Comparison of ENCODE assay signal across 8 cellular contexts in the genomic region with DNA sequence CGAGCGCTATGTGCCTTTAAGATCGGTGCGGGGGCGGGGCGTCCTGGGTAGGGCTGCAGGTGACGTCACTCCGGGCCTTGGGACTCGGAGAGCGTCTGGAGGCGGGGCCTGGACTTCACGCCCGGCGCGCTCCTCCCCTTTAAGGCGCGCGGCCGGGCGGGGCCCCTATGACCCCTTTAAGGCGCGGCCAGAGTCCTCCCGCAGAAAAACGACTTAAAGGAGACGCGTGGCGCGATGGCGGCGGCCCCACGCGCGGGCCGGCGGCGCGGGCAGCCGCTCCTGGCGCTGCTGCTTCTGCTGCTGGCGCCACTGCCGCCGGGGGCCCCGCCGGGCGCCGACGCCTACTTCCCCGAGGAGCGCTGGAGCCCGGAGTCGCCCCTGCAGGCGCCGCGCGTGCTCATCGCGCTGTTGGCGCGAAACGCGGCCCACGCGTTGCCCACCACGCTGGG. TPM values are rescaled to one million over a fixed set of nuclear protein-coding genes. Genes with fewer than 3 reads are reported as not detected.
DNase-seq lines count a peak whose midpoint lies in the region; ATAC-seq, FAIRE-seq and TF ChIP-seq lines count a peak whose summit lies in the region.

A gene (plus strand): TSS at position 170 of the 449 bp plus-strand sequence. CDS start 65 bp downstream, at position 235.

- DNase-seq in GM12891 (ENCODE audit: insufficient read length, low spot score) (peak; percentile 96), NCI-H187 (lab: John Stamatoyannopoulos, UW) (peak; percentile 52 to 91), T-helper 17 cell (peak; percentile 94 to 98 (median 95)), amniotic stem cell (lab: John Stamatoyannopoulos, UW) (peak; percentile 96), left cardiac atrium (peak; percentile 100), progenitor cell of endocrine pancreas (ENCODE audit: low spot score, unreplicated experiment) (peak; percentile 92), upper lobe of right lung (peak; percentile 99)

- no peaks in the 10 kb centered on the region for H3K27me3 Mint-ChIP-seq in T-helper 17 cell
- H3K27me3 Mint-ChIP-seq in progenitor cell of endocrine pancreas = no peaks in the 10 kb centered on the region

- TF ChIP-seq CTCF in progenitor cell of endocrine pancreas (IDR thresholded peaks at IDR 0.05; ENCODE audit: unreplicated experiment) (no peak), upper lobe of right lung (IDR thresholded peaks at IDR 0.05) (no peak)

- H3K27ac Mint-ChIP-seq in T-helper 17 cell (peak within 1 kb of the TSS; percentile 39), progenitor cell of endocrine pancreas (peak within 1 kb of the TSS; percentile 62)

- H3K4me3 ChIP-seq in upper lobe of right lung = peak within 1 kb of the TSS; percentile 73

- peak within 1 kb of the TSS; percentile 78 for H3K27ac ChIP-seq in upper lobe of right lung

- H3K4me3 Mint-ChIP-seq in T-helper 17 cell (peak within 1 kb of the TSS; percentile 89), progenitor cell of endocrine pancreas (ENCODE audit: low read depth) (peak within 1 kb of the TSS; percentile 77)

- H3K36me3 Mint-ChIP-seq in T-helper 17 cell (ENCODE audit: low read depth) = peaks cover 6% of the 10 kb centered on the region
- H3K36me3 Mint-ChIP-seq in progenitor cell of endocrine pancreas (ENCODE audit: insufficient read depth) = peaks cover 7% of the 10 kb centered on the region

- ATAC-seq in HG02884 (IDR thresholded peaks at IDR 0.05; ENCODE audit: unreplicated experiment) = peak; percentile 76
- peak; percentile 99 for ATAC-seq in T-helper 17 cell
- ATAC-seq in left cardiac atrium = peak; percentile 96 to 99
- ATAC-seq in upper lobe of right lung = peak; percentile 97

- TF ChIP-seq POLR2A in GM12891 (IDR thresholded peaks at IDR 0.05; ENCODE audit: low read depth, low read length) = no peak

- peaks cover 10% of the 10 kb centered on the region for H3K4me1 Mint-ChIP-seq in T-helper 17 cell
- H3K4me1 Mint-ChIP-seq in progenitor cell of endocrine pancreas (ENCODE audit: low read depth) = no peaks in the 10 kb centered on the region

- H3K9me3 ChIP-seq in T-helper 17 cell (ENCODE audit: control insufficient read depth, low read length, poor library complexity, severe bottlenecking) (no peaks in the 10 kb centered on the region), upper lobe of right lung (no peaks in the 10 kb centered on the region)

- no peaks in the 10 kb centered on the region for H3K9me3 Mint-ChIP-seq in progenitor cell of endocrine pancreas (ENCODE audit: low read depth)

- peaks cover 19% of the 10 kb centered on the region for H3K4me1 ChIP-seq in upper lobe of right lung

- intact Hi-C loops in left cardiac atrium (cut with DNase I) = no loop called here
- intact Hi-C loops in upper lobe of right lung (cut with DNase I) = no loop called here

- H3K27me3 ChIP-seq in upper lobe of right lung = no peaks in the 10 kb centered on the region

- H3K36me3 ChIP-seq in upper lobe of right lung = peaks cover 24% of the 10 kb centered on the region

- FAIRE-seq in GM12891 (lab: Jason Lieb, UNC) = peak; percentile 91

TF ChIP-seq in GM12891, 5 proteins besides CTCF, POLR2A, EP300 and RAD21:
- no peak for TF ChIP-seq TAF1 (IDR thresholded peaks at IDR 0.05; ENCODE audit: low read depth, low read length)
- no peak for TF ChIP-seq POLR2AphosphoS5 (IDR thresholded peaks at IDR 0.05; ENCODE audit: low read depth, low read length)
- no peak for TF ChIP-seq POU2F2 (IDR thresholded peaks at IDR 0.05; ENCODE audit: low read depth, low read length)
- TF ChIP-seq SPI1 (IDR thresholded peaks at IDR 0.05; ENCODE audit: low read depth, low read length) = no peak
- TF ChIP-seq PAX5 (IDR thresholded peaks at IDR 0.05; ENCODE audit: insufficient read depth, low read length, severe bottlenecking) = no peak
TF ChIP-seq in GM12891: peak in this region for 0.

RNA-seq across cellular contexts. Expression of the gene that starts here (rescaled TPM):
- 14.4 TPM for polyA plus RNA-seq in GM12891 (2012; ENCODE audit: low read depth, missing spikeins)
- total RNA-seq in T-helper 17 cell (10 to 100 TPM; 42.1 to 42.4 TPM), left cardiac atrium (10 to 100 TPM; 47.7 to 54.8 TPM), progenitor cell of endocrine pancreas (53.6 and 54.3 TPM in 2 replicates), upper lobe of right lung (104 TPM)

Comparison
In these comparisons a context has a peak if more than half of its experiments do, and no peak if none do; other contexts are left out.
1. Peak in every context shown above with its lines: DNase-seq, ATAC-seq, H3K4me3 ChIP-seq and H3K27ac ChIP-seq.